ENCODE assay signal across 9 cellular contexts in genomic region chr17:77492446-77493237, GRCh38.
DNase-seq lines count a peak whose midpoint lies in the region; ATAC-seq and TF ChIP-seq lines count a peak whose summit lies in the region.
"Had no signal": no experiment of that assay in that cellular context is flagged by ENCODE, and none has a peak within 500 bp of the region (broad histone marks: within the 10 kb centered on the region; RNA-seq: fewer than 3 reads in every experiment).

No MANE protein-coding gene starts in this region.

- no peak overlapping the region for H3K27ac Mint-ChIP-seq in endodermal cell
- H3K27ac Mint-ChIP-seq in activated T-helper 1 cell treated with anti-CD3 and anti-CD28 coated beads, Interleukin-12 subunit alpha, Interleukin-12 subunit beta, Interleukin-2, Interleukin-4 antibody, amounts not matched to agents 30 ng/mL and 10 ng/mL and 1 ng/mL, durations not matched to agents 14 hours and 24 hours and 36 hours: no peak overlapping the region
- H3K27ac Mint-ChIP-seq in GM23338: no peak overlapping the region

- no peaks in the 10 kb centered on the region for H3K79me2 ChIP-seq in OCI-LY7 (ENCODE audit: insufficient read depth, low read depth, low read length)
- H3K79me2 ChIP-seq in GM23338 (replicated peaks; ENCODE audit: insufficient read depth): no peaks in the 10 kb centered on the region

- H3K9me3 Mint-ChIP-seq in endodermal cell (no peaks in the 10 kb centered on the region), GM23338 (no peaks in the 10 kb centered on the region)
- H3K9me3 Mint-ChIP-seq in activated T-helper 1 cell treated with anti-CD3 and anti-CD28 coated beads, Interleukin-12 subunit alpha, Interleukin-12 subunit beta, Interleukin-2, Interleukin-4 antibody, amounts not matched to agents 30 ng/mL and 10 ng/mL and 1 ng/mL, durations not matched to agents 14 hours and 24 hours and 36 hours: no peaks in the 10 kb centered on the region

- H3K4me3 Mint-ChIP-seq in endodermal cell (no peak overlapping the region), GM23338 (no peak overlapping the region)
- no peak overlapping the region for H3K4me3 Mint-ChIP-seq in activated T-helper 1 cell treated with anti-CD3 and anti-CD28 coated beads, Interleukin-12 subunit alpha, Interleukin-12 subunit beta, Interleukin-2, Interleukin-4 antibody, amounts not matched to agents 30 ng/mL and 10 ng/mL and 1 ng/mL, durations not matched to agents 14 hours and 24 hours and 36 hours

- H3K36me3 Mint-ChIP-seq in endodermal cell (ENCODE audit: low read depth) (peaks cover 40% of the 10 kb centered on the region), GM23338 (ENCODE audit: low read depth) (peaks cover 50% of the 10 kb centered on the region)
- peaks cover 25% of the 10 kb centered on the region for H3K36me3 Mint-ChIP-seq in activated T-helper 1 cell treated with anti-CD3 and anti-CD28 coated beads, Interleukin-12 subunit alpha, Interleukin-12 subunit beta, Interleukin-2, Interleukin-4 antibody, amounts not matched to agents 30 ng/mL and 10 ng/mL and 1 ng/mL, durations not matched to agents 14 hours and 24 hours and 36 hours (ENCODE audit: low read depth)

- no peak for TF ChIP-seq CTCF in OCI-LY7 (conservative IDR thresholded peaks at IDR 0.05; ENCODE audit: low read length)
- no peak for TF ChIP-seq CTCF in endodermal cell (conservative IDR thresholded peaks at IDR 0.05)
- no peak for TF ChIP-seq CTCF in GM23338 (conservative IDR thresholded peaks at IDR 0.05; ENCODE audit: low read depth in 2 of 2)

- WGBS in endodermal cell (ENCODE audit: insufficient coverage in 1 of 2, insufficient read length in 1 of 2), 2 experiments: 94 to 96% methylated on average over 11 to 23 of the region's 23 CpGs

- H3K4me3 ChIP-seq in OCI-LY7 (ENCODE audit: low read depth, low read length, poor library complexity, severe bottlenecking): peak overlapping the region; percentile 37
- H3K4me3 ChIP-seq in endodermal cell (ENCODE audit: low read length): no peak overlapping the region
- H3K4me3 ChIP-seq in GM23338: no peak overlapping the region

- no peak overlapping the region for H2AFZ ChIP-seq in OCI-LY7 (ENCODE audit: low read length)
- H2AFZ ChIP-seq in GM23338: no peak overlapping the region

- no peak for ATAC-seq in sciatic nerve
- no peak for ATAC-seq in GM23338

- DNase-seq in activated T-cell treated with anti-CD3 and anti-CD28 coated beads, Interleukin-2, amount 50 U/mL, for 1 hour: peak; percentile 23
- no peak for DNase-seq in activated T-cell treated with anti-CD3 and anti-CD28 coated beads, Interleukin-2, amount 50 U/mL, for 48 hours
- no peak for DNase-seq in OCI-LY7 (ENCODE audit: low spot score)
- peak; percentile 50 for DNase-seq in endodermal cell
- peak; percentile 61 for DNase-seq in sciatic nerve (ENCODE audit: low spot score)
- DNase-seq in activated T-helper 1 cell treated with anti-CD3 and anti-CD28 coated beads, Interleukin-12 subunit alpha, Interleukin-12 subunit beta, Interleukin-2, Interleukin-4 antibody, amounts not matched to agents 30 ng/mL and 10 ng/mL and 1 ng/mL, durations not matched to agents 14 hours and 24 hours and 36 hours (ENCODE audit: low spot score): no peak
- DNase-seq in NCI-H510A (lab: John Stamatoyannopoulos, UW): no peak
- no peak for DNase-seq in GM23338 (ENCODE audit: low spot score)
- DNase-seq: activated CD8-positive, alpha-beta memory T cell treated with anti-CD3 and anti-CD28 coated beads, Interleukin-2, amount 50 U/mL, for 4 hours had no signal

- H3K36me3 ChIP-seq in OCI-LY7 (ENCODE audit: insufficient read depth, low read length) (peaks cover 100% of the 10 kb centered on the region), endodermal cell (ENCODE audit: control insufficient read depth, insufficient read depth, low read length) (peaks cover 66% of the 10 kb centered on the region), GM23338 (ENCODE audit: insufficient read depth) (no peaks in the 10 kb centered on the region)

- intact Hi-C loops in OCI-LY7 (cut with micrococcal nuclease; ENCODE audit: unreplicated experiment) (loop anchor here (5.0 kb wide), 1 partner anchor 210 kb away; no protein-coding TSS in a partner anchor), sciatic nerve (cut with DNase I) (loop anchor here (5.0 kb wide), 1 partner anchor 65 kb away; no protein-coding TSS in a partner anchor)
- intact Hi-C loops in activated T-helper 1 cell treated with anti-CD3 and anti-CD28 coated beads, Interleukin-12 subunit alpha, Interleukin-12 subunit beta, Interleukin-2, Interleukin-4 antibody, amounts not matched to agents 30 ng/mL and 10 ng/mL and 1 ng/mL, durations not matched to agents 14 hours and 24 hours and 36 hours (cut with micrococcal nuclease): no loop called here

- H3K27me3 Mint-ChIP-seq in endodermal cell (ENCODE audit: insufficient read depth): no peaks in the 10 kb centered on the region
- H3K27me3 Mint-ChIP-seq in activated T-helper 1 cell treated with anti-CD3 and anti-CD28 coated beads, Interleukin-12 subunit alpha, Interleukin-12 subunit beta, Interleukin-2, Interleukin-4 antibody, amounts not matched to agents 30 ng/mL and 10 ng/mL and 1 ng/mL, durations not matched to agents 14 hours and 24 hours and 36 hours (ENCODE audit: insufficient read depth): no peaks in the 10 kb centered on the region
- peaks cover 3% of the 10 kb centered on the region for H3K27me3 Mint-ChIP-seq in GM23338 (ENCODE audit: insufficient read depth, low read depth, poor library complexity)

- H3K27me3 ChIP-seq in endodermal cell (ENCODE audit: control insufficient read depth, insufficient read depth, low read length, poor library complexity, severe bottlenecking) (no peaks in the 10 kb centered on the region), GM23338 (ENCODE audit: insufficient read depth) (no peaks in the 10 kb centered on the region)

- CTCF ChIA-PET in OCI-LY7 (lab: Charles Lee; ENCODE audit: unreplicated experiment): interaction anchor here (1.3 kb wide), 1 partner anchor 63 kb away, joined by 6 read pairs; no protein-coding TSS in a partner anchor

- H3K4me1 Mint-ChIP-seq in endodermal cell (no peaks in the 10 kb centered on the region), GM23338 (peaks cover 2% of the 10 kb centered on the region; the same call in 1 of the 3 replicates)
- H3K4me1 Mint-ChIP-seq in activated T-helper 1 cell treated with anti-CD3 and anti-CD28 coated beads, Interleukin-12 subunit alpha, Interleukin-12 subunit beta, Interleukin-2, Interleukin-4 antibody, amounts not matched to agents 30 ng/mL and 10 ng/mL and 1 ng/mL, durations not matched to agents 14 hours and 24 hours and 36 hours (ENCODE audit: low read depth): peaks cover 14% of the 10 kb centered on the region

- H3K9me2 ChIP-seq in OCI-LY7 (ENCODE audit: insufficient read depth, low read length): no peaks in the 10 kb centered on the region
- H3K9me2 ChIP-seq in GM23338 (ENCODE audit: insufficient read depth): no peaks in the 10 kb centered on the region

- no peaks in the 10 kb centered on the region for H3K9me3 ChIP-seq in OCI-LY7 (ENCODE audit: low read length)
- no peaks in the 10 kb centered on the region for H3K9me3 ChIP-seq in endodermal cell (ENCODE audit: control insufficient read depth, low read length)

- H3K4me1 ChIP-seq in OCI-LY7 (ENCODE audit: insufficient read depth, low read length, poor library complexity, severe bottlenecking): peaks cover 53% of the 10 kb centered on the region
- H3K4me1 ChIP-seq in endodermal cell (ENCODE audit: control insufficient read depth, insufficient read depth, low read length): no peaks in the 10 kb centered on the region
- H3K4me1 ChIP-seq in GM23338 (ENCODE audit: insufficient read depth): no peaks in the 10 kb centered on the region

- H3K9ac ChIP-seq in endodermal cell (ENCODE audit: extremely low read depth, low read length, poor library complexity, severe bottlenecking): no peak overlapping the region

- H3K27ac ChIP-seq in OCI-LY7 (ENCODE audit: low read depth, low read length, poor library complexity, severe bottlenecking) (peak overlapping the region; percentile 72), endodermal cell (ENCODE audit: low read depth, low read length) (no peak overlapping the region), GM23338 (ENCODE audit: low read depth) (no peak overlapping the region)

- POLR2A ChIA-PET in OCI-LY7 (lab: Charles Lee): interaction anchor here (1.0 kb wide), 2 partner anchors 62 to 92 kb away, joined by 3 read pairs; no protein-coding TSS in a partner anchor

- H3K4me2 ChIP-seq in OCI-LY7 (ENCODE audit: low read length): peak overlapping the region; percentile 63
- H3K4me2 ChIP-seq in GM23338: no peak overlapping the region

- peaks cover 10% of the 10 kb centered on the region for H3F3A ChIP-seq in GM23338 (replicated peaks; ENCODE audit: low read depth)

- no TSS peak for BruUV-seq in OCI-LY7 (replicated peaks; lab: Mats Ljungman, UMichigan)

- no peaks in the 10 kb centered on the region for H4K20me1 ChIP-seq in OCI-LY7 (ENCODE audit: insufficient read depth, low read length)
- H4K20me1 ChIP-seq in GM23338 (replicated peaks; ENCODE audit: insufficient read depth): no peaks in the 10 kb centered on the region

Comparison
In these comparisons a context has a peak if more than half of its experiments do, and no peak if none do; other contexts are left out.
1. DNase-seq: peak in activated T-cell treated with anti-CD3 and anti-CD28 coated beads, Interleukin-2, amount 50 U/mL, for 1 hour (single experiment), endodermal cell (single experiment) and sciatic nerve (single experiment); none in activated T-cell treated with anti-CD3 and anti-CD28 coated beads, Interleukin-2, amount 50 U/mL, for 48 hours (0 of 2), OCI-LY7 (single experiment), activated T-helper 1 cell treated with anti-CD3 and anti-CD28 coated beads, Interleukin-12 subunit alpha, Interleukin-12 subunit beta, Interleukin-2, Interleukin-4 antibody, amounts not matched to agents 30 ng/mL and 10 ng/mL and 1 ng/mL, durations not matched to agents 14 hours and 24 hours and 36 hours (single experiment), NCI-H510A (single experiment) and GM23338 (single experiment).